Comparison of ENCODE assay signal across 22 cellular contexts in genomic region chr9:124101593-124101992, GRCh38.
"Had no signal": no experiment of that assay in that cellular context is flagged by ENCODE, and none has a peak within 500 bp of the region (broad histone marks: within the 10 kb centered on the region; RNA-seq: fewer than 3 reads in every experiment).

No MANE protein-coding gene starts in this region.

- H3K36me3 ChIP-seq: MG63, Peyer's patch, SJCRH30 had no signal

- H2AFZ ChIP-seq: PC-9 had no signal

- H3K27me3 ChIP-seq: MG63, Peyer's patch had no signal

- H3K4me1 ChIP-seq: Peyer's patch had no signal

- DNase-seq: Karpas-422, KG1, MG63, NCI-H1092, NCI-H1105 treated with DMSO at 0.1 percent for 48 hours, NCI-H1417 treated with DMSO at 0.1 percent for 48 hours, NCI-H146, NCI-H1694 treated with DMSO at 0.1 percent for 48 hours, NCI-H1930, NCI-H2081, NCI-H2107, NCI-H2227 treated with DMSO at 0.1 percent for 48 hours, NCI-H524, NCI-H774, OCI-M1, PC-9, Peyer's patch, SHP77 treated with DMSO at 0.1 percent for 48 hours, SJCRH30 had no signal

- H3K27ac ChIP-seq: HL-60, PC-9, Peyer's patch, SJCRH30 had no signal

- H3K4me2 ChIP-seq: PC-9 had no signal

- ATAC-seq: Right ventricle myocardium inferior, SK-N-SH treated with all-trans-retinoic acid at 6 μM for 48 hours had no signal

- H3K4me3 ChIP-seq: MG63, PC-9, Peyer's patch, SJCRH30 had no signal

- H3K9me3 ChIP-seq: MG63, Peyer's patch, SJCRH30 had no signal
